In the genomic region with DNA sequence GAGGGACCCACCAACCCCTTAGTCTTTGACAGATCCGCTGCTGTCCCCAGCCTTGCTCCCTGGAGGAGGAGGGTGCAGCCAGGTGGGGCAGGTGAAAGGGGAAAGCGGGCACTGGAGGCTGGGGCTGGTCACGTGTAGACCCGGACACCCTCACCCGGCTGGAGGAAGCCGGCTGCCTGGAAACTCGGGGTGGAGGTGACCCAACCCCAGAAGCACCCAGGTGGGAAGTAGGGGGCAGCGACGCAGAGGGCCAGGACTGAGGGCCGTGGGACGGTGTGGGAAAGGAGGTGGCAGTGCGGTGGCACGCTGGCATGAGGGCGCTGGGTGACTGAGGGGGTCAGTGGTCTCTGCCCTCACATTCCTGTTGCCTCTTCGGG, we compare ENCODE assay signal across 1 cellular context.
TF ChIP-seq lines count a peak whose summit lies in the region.

No MANE protein-coding gene starts in this region.

TF ChIP-seq in H1, 55 proteins besides CTCF, POLR2A, EP300 and RAD21:
- TF ChIP-seq BCL11A (IDR thresholded peaks at IDR 0.05; ENCODE audit: low read depth in 2 of 2, low read length in 2 of 2) (no peak), SRF (IDR thresholded peaks at IDR 0.05; ENCODE audit: low read depth, low read length) (no peak)
